1 cellular context compared by ENCODE assay signal in the genomic region with DNA sequence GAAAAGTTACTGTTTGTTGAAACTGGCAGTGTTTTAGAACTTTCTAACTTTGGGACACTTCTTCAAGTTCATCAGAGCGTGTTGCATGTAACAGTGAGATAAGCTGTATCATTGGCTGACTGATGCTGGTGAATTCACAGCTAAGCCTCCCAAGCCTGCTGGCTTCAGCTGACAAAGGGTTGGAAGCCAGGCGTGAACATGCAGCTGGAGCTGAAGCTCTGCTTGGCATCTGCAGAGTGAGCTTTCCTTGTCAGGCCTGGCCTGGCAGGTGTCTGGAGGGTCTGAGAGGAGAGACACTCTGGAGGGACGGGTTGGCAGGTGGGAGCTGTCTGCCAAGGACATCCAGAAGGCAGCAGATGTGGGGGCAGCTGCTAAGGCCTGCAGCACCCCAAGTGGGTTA.
TF ChIP-seq lines count a peak whose summit lies in the region.

No MANE protein-coding gene starts in this region.

TF ChIP-seq in IMR-90, 13 proteins besides CTCF, POLR2A, EP300 and RAD21:
- TF ChIP-seq BHLHE40 (IDR thresholded peaks at IDR 0.05; ENCODE audit: low read depth, low read length): no peak
- no peak for TF ChIP-seq MXI1 (IDR thresholded peaks at IDR 0.05; ENCODE audit: borderline replicate concordance, low read depth, low read length)
- no peak for TF ChIP-seq CHD1 (IDR thresholded peaks at IDR 0.05; ENCODE audit: low read depth, low read length)
- no peak for TF ChIP-seq FOS (IDR thresholded peaks at IDR 0.05; ENCODE audit: low read depth, low read length)
- no peak for TF ChIP-seq MAFK (IDR thresholded peaks at IDR 0.05; ENCODE audit: low read depth, low read length)
- TF ChIP-seq NFE2L2 (IDR thresholded peaks at IDR 0.05; ENCODE audit: low read depth, low read length): no peak
- TF ChIP-seq RCOR1 (IDR thresholded peaks at IDR 0.05; ENCODE audit: insufficient replicate concordance, low read length): no peak
- no peak for TF ChIP-seq SMC3 (IDR thresholded peaks at IDR 0.05; ENCODE audit: low read depth, low read length)
- TF ChIP-seq MAZ (IDR thresholded peaks at IDR 0.05; ENCODE audit: borderline replicate concordance, low read depth, low read length): no peak
